In genomic region chr6:54618597-54618996, GRCh38 we compare ENCODE assay signal across 20 cellular contexts.
"Had no signal": no experiment of that assay in that cellular context is flagged by ENCODE, and none has a peak within 500 bp of the region (broad histone marks: within the 10 kb centered on the region; RNA-seq: fewer than 3 reads in every experiment).

No MANE protein-coding gene starts in this region.

- DNase-seq: activated T-cell treated with anti-CD3 and anti-CD28 coated beads, Interleukin-2, amount 50 U/mL, for 1 hour; adrenal gland; brain microvascular endothelial cell; caudate nucleus; effector memory CD4-positive, alpha-beta T cell; gastrocnemius medialis; hypothalamus; left colon; lower lobe of right lung; naive thymus-derived CD4-positive, alpha-beta T cell; stimulated activated CD4-positive, alpha-beta T cell treated with anti-CD3 and anti-CD28 coated beads, Interleukin-4, amount 100 ng/mL, for 24 hours; stimulated activated naive CD4-positive, alpha-beta T cell treated with Interleukin-2 at 50 U/mL for 16 hours; T1000; thyroid gland had no signal

- H3K36me3 Mint-ChIP-seq: activated naive CD8-positive, alpha-beta T cell; naive thymus-derived CD4-positive, alpha-beta T cell; neural progenitor cell; WTC11 had no signal

- H3K27ac Mint-ChIP-seq: activated naive CD8-positive, alpha-beta T cell; naive thymus-derived CD4-positive, alpha-beta T cell; neural progenitor cell; progenitor cell of endocrine pancreas; WTC11 had no signal

- H3K4me1 ChIP-seq: adrenal gland, lower lobe of right lung, neural progenitor cell, thyroid gland had no signal

- H3K27me3 ChIP-seq: adrenal gland, ascending aorta, brain microvascular endothelial cell, gastrocnemius medialis, neural progenitor cell, thyroid gland had no signal

- H3K9me3 ChIP-seq: adrenal gland, ascending aorta, gastrocnemius medialis, lower lobe of right lung, thyroid gland had no signal

- H3K9ac ChIP-seq: neural progenitor cell had no signal

- H3K4me3 ChIP-seq: adrenal gland, ascending aorta, gastrocnemius medialis, lower lobe of right lung, neural progenitor cell, thyroid gland had no signal

- H3K4me1 Mint-ChIP-seq: naive thymus-derived CD4-positive, alpha-beta T cell had no signal

- H3K27me3 Mint-ChIP-seq: activated naive CD8-positive, alpha-beta T cell; naive thymus-derived CD4-positive, alpha-beta T cell; progenitor cell of endocrine pancreas had no signal

- H3K36me3 ChIP-seq: adrenal gland, ascending aorta, brain microvascular endothelial cell, gastrocnemius medialis, lower lobe of right lung, neural progenitor cell, thyroid gland had no signal

- H3K4me2 ChIP-seq: neural progenitor cell had no signal

- H3K9me3 Mint-ChIP-seq: neural progenitor cell, WTC11 had no signal

- H3K27ac ChIP-seq: lower lobe of right lung, neural progenitor cell, thyroid gland had no signal

- ATAC-seq: esophagus mucosa; left colon; lower lobe of right lung; naive thymus-derived CD4-positive, alpha-beta T cell; WTC11 had no signal

- H2AFZ ChIP-seq: neural progenitor cell had no signal

- H3K4me3 Mint-ChIP-seq: activated naive CD8-positive, alpha-beta T cell; naive thymus-derived CD4-positive, alpha-beta T cell; neural progenitor cell; WTC11 had no signal
